ENCODE assay signal across 9 cellular contexts in genomic region chr2:217685255-217685605, GRCh38.
DNase-seq lines count a peak whose midpoint lies in the region; ATAC-seq and TF ChIP-seq lines count a peak whose summit lies in the region.
"Had no signal": no experiment of that assay in that cellular context is flagged by ENCODE, and none has a peak within 500 bp of the region (broad histone marks: within the 10 kb centered on the region; RNA-seq: fewer than 3 reads in every experiment).

No MANE protein-coding gene starts in this region.

- no peak overlapping the region for H3K4me3 Mint-ChIP-seq in effector memory CD8-positive, alpha-beta T cell
- H3K4me3 Mint-ChIP-seq in naive thymus-derived CD8-positive, alpha-beta T cell: no peak overlapping the region
- H3K4me3 Mint-ChIP-seq: central memory CD8-positive, alpha-beta T cell had no signal

- peaks cover 6 to 14% of the 10 kb centered on the region in 2 donors for H3K27me3 Mint-ChIP-seq in effector memory CD8-positive, alpha-beta T cell
- H3K27me3 Mint-ChIP-seq in naive thymus-derived CD8-positive, alpha-beta T cell: peaks cover 0 to 7% (median 0%) of the 10 kb centered on the region in 5 donors
- H3K27me3 Mint-ChIP-seq: central memory CD8-positive, alpha-beta T cell had no signal

- no peak overlapping the region for H3K4me3 ChIP-seq in thoracic aorta

- intact Hi-C loops in left ventricle myocardium superior (cut with micrococcal nuclease): no loop called here

- TF ChIP-seq CTCF in VCaP (conservative IDR thresholded peaks at IDR 0.05): no peak
- no peak for TF ChIP-seq CTCF in thoracic aorta (IDR thresholded peaks at IDR 0.05)

- no peaks in the 10 kb centered on the region for H3K9me3 ChIP-seq in thoracic aorta

- ATAC-seq in left ventricle myocardium superior (peak; percentile 93), thoracic aorta (ENCODE audit: insufficient number of reproducible peaks, low FRiP score, low read depth) (peak; percentile 93), GM21528 (IDR thresholded peaks at IDR 0.05; ENCODE audit: low FRiP score, unreplicated experiment) (no peak)
- ATAC-seq in effector memory CD8-positive, alpha-beta T cell (replicated peaks): no peak
- ATAC-seq in naive thymus-derived CD8-positive, alpha-beta T cell: no peak

- H3K36me3 ChIP-seq in thoracic aorta: no peaks in the 10 kb centered on the region

- no peak overlapping the region for H3K27ac Mint-ChIP-seq in effector memory CD8-positive, alpha-beta T cell
- H3K27ac Mint-ChIP-seq in naive thymus-derived CD8-positive, alpha-beta T cell: no peak overlapping the region

- H3K27ac ChIP-seq in VCaP (peak overlapping the region; percentile 26; the same call in 1 of the 2 replicates), thoracic aorta (peak overlapping the region; percentile 8 to 69)

- peaks cover 22 to 56% of the 10 kb centered on the region in 2 donors for H3K4me1 ChIP-seq in thoracic aorta (ENCODE audit: control insufficient read depth in 1 of 2, low read depth in 2 of 2)

- H3K9me3 Mint-ChIP-seq in effector memory CD8-positive, alpha-beta T cell: no peaks in the 10 kb centered on the region
- H3K9me3 Mint-ChIP-seq in naive thymus-derived CD8-positive, alpha-beta T cell: peaks cover 0 to 2% (median 0%) of the 10 kb centered on the region in 9 donors
- H3K9me3 Mint-ChIP-seq: central memory CD8-positive, alpha-beta T cell had no signal

- POLR2A ChIA-PET in naive thymus-derived CD8-positive, alpha-beta T cell (lab: Charles Lee): no interaction called here

- no peaks in the 10 kb centered on the region for H3K36me3 Mint-ChIP-seq in effector memory CD8-positive, alpha-beta T cell (ENCODE audit: insufficient read depth)
- H3K36me3 Mint-ChIP-seq in naive thymus-derived CD8-positive, alpha-beta T cell: peaks cover 6 to 13% (median 7%) of the 10 kb centered on the region in 3 donors

- no peaks in the 10 kb centered on the region for H3K4me1 Mint-ChIP-seq in effector memory CD8-positive, alpha-beta T cell (ENCODE audit: low read depth in 2 of 2)
- H3K4me1 Mint-ChIP-seq in naive thymus-derived CD8-positive, alpha-beta T cell: peaks cover 0 to 5% (median 0%) of the 10 kb centered on the region in 4 donors
- H3K4me1 Mint-ChIP-seq: central memory CD8-positive, alpha-beta T cell had no signal

- no peaks in the 10 kb centered on the region for H3K27me3 ChIP-seq in thoracic aorta (replicated peaks; ENCODE audit: insufficient read depth)

- DNase-seq in HT1080 (ENCODE audit: low read depth) (peak; percentile 66), left ventricle myocardium superior (peak; percentile 41), thoracic aorta (ENCODE audit: low spot score) (peak; percentile 50), NCI-H446 (lab: John Stamatoyannopoulos, UW) (no peak)
- no peak for DNase-seq in effector memory CD8-positive, alpha-beta T cell
- DNase-seq in naive thymus-derived CD8-positive, alpha-beta T cell: no peak

Comparison
In these comparisons a context has a peak if more than half of its experiments do, and no peak if none do; other contexts are left out.
1. DNase-seq: peak in HT1080 (single experiment), left ventricle myocardium superior (single experiment) and thoracic aorta (single experiment); none in effector memory CD8-positive, alpha-beta T cell (0 of 3), naive thymus-derived CD8-positive, alpha-beta T cell (0 of 10) and NCI-H446 (0 of 2).
2. ATAC-seq: peak in left ventricle myocardium superior (single experiment) and thoracic aorta (single experiment); none in GM21528 (single experiment), effector memory CD8-positive, alpha-beta T cell (single experiment) and naive thymus-derived CD8-positive, alpha-beta T cell (0 of 2).